ENCODE assay signal across 23 cellular contexts in genomic region chr3:149941946-149942345, GRCh38.
"Had no signal": no experiment of that assay in that cellular context is flagged by ENCODE, and none has a peak within 500 bp of the region (broad histone marks: within the 10 kb centered on the region; RNA-seq: fewer than 3 reads in every experiment).

No MANE protein-coding gene starts in this region.

- DNase-seq: dermis blood vessel endothelial cell; effector memory CD4-positive, alpha-beta T cell; gastrocnemius medialis; head of caudate nucleus; kidney; naive thymus-derived CD4-positive, alpha-beta T cell; right lobe of liver; stimulated activated CD4-positive, alpha-beta T cell treated with anti-CD3 and anti-CD28 coated beads, Interleukin-12 subunit alpha, Interleukin-12 subunit beta, amount 100 ng/mL, for 4 hours; stimulated activated CD4-positive, alpha-beta T cell treated with anti-CD3 and anti-CD28 coated beads, Interleukin-1b, Interleukin-23, amount 100 ng/mL, for 48 hours; stimulated activated CD4-positive, alpha-beta T cell treated with anti-CD3 and anti-CD28 coated beads, Interleukin-4, amount 100 ng/mL, for 1 hour; stimulated activated CD8-positive, alpha-beta memory T cell treated with anti-CD3 and anti-CD28 coated beads, Interleukin-4, amount 100 ng/mL, for 48 hours; stimulated activated naive CD8-positive, alpha-beta T cell treated with anti-CD3 and anti-CD28 coated beads, Interleukin-15, amount 100 ng/mL, for 72 hours; trophoblast cell had no signal

- H3K9ac ChIP-seq: neural progenitor cell, parathyroid adenoma had no signal

- H3K27me3 ChIP-seq: esophagus muscularis mucosa, gastrocnemius medialis, neural progenitor cell, right lobe of liver, suprapubic skin, vagina had no signal

- H3K4me2 ChIP-seq: neural progenitor cell, smooth muscle cell had no signal

- H3K9me3 ChIP-seq: esophagus muscularis mucosa, gastrocnemius medialis, right lobe of liver, suprapubic skin, vagina had no signal

- H2AFZ ChIP-seq: neural progenitor cell, parathyroid adenoma had no signal

- H3K36me3 ChIP-seq: esophagus muscularis mucosa, gastrocnemius medialis, right lobe of liver, vagina had no signal

- FAIRE-seq: endothelial cell of umbilical vein, kidney had no signal

- ATAC-seq: gastrocnemius medialis; left lobe of liver; naive thymus-derived CD4-positive, alpha-beta T cell; right lobe of liver; stimulated activated naive CD8-positive, alpha-beta T cell treated with anti-CD3 and anti-CD28 coated beads, Interleukin-15, amount 100 ng/mL, for 72 hours had no signal

- H3K27ac ChIP-seq: coronary artery, esophagus muscularis mucosa, gastrocnemius medialis, neural progenitor cell, parathyroid adenoma, right lobe of liver, suprapubic skin, vagina had no signal

- H3K4me3 ChIP-seq: coronary artery, esophagus muscularis mucosa, gastrocnemius medialis, lung, neural progenitor cell, right lobe of liver, smooth muscle cell, suprapubic skin, vagina had no signal

- H3K4me1 ChIP-seq: neural progenitor cell, suprapubic skin, vagina had no signal
